ENCODE assay signal across 21 cellular contexts in genomic region chr10:104779701-104780100, GRCh38.
"Had no signal": no experiment of that assay in that cellular context is flagged by ENCODE, and none has a peak within 500 bp of the region (broad histone marks: within the 10 kb centered on the region; RNA-seq: fewer than 3 reads in every experiment).

No MANE protein-coding gene starts in this region.

- H3K27ac ChIP-seq: SJSA1, SK-N-MC had no signal

- H3K9me3 ChIP-seq: MG63, SJSA1 had no signal

- DNase-seq: IMR-90, Karpas-422, KG1, MG63, NCI-H1092 treated with DMSO at 0.1 percent for 48 hours, NCI-H1436, NCI-H187, NCI-H2029, NCI-H2081 treated with DMSO at 0.1 percent for 48 hours, NCI-H2171, NCI-H226, NCI-H446, NCI-H510A, NCI-H524 treated with DMSO at 0.1 percent for 48 hours, NCI-H774, Right ventricle myocardium superior, RPMI8226, SIG-M5 had no signal

- H3K36me3 ChIP-seq: MG63, SJSA1 had no signal

- ATAC-seq: HepG2 had no signal

- H3K4me3 ChIP-seq: MG63, SJSA1, SK-N-MC had no signal

- H3K4me1 ChIP-seq: SJSA1 had no signal

- H3K27me3 ChIP-seq: MG63, SJSA1 had no signal
